In the genomic region with DNA sequence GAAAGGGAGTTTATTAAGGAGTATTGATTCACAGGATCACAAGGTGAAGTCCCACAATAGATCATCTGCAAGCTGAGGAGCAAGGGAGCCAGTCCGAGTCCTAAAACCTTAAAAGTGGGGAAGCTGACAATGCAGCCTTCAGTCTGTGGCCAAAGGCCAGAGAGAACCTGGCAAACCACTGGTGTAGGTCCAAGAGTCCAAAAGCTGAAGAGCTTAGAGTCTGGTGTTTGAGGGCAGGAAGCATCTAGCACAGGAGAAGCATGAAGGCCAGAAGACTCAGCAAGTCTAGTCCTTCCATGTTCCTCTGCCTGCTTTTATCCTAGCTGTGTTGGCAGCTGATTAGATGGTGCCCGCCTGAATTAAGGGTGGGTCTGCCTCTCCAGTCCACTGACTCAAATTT, we compare ENCODE assay signal across 11 cellular contexts.
"Had no signal": no experiment of that assay in that cellular context is flagged by ENCODE, and none has a peak within 500 bp of the region (broad histone marks: within the 10 kb centered on the region; RNA-seq: fewer than 3 reads in every experiment).

No MANE protein-coding gene starts in this region.

- H3K9me3 ChIP-seq: HAP-1 had no signal

- H3K27ac ChIP-seq: GM23248 had no signal

- H3K4me3 Mint-ChIP-seq: GM23338, H9, HFFc6 had no signal

- H3K4me1 ChIP-seq: HAP-1 had no signal

- FAIRE-seq: H1, H54 had no signal

- DNase-seq: GM23248, GOT3, H7, H9, HCEC 1CT, HFFc6 had no signal

- H3K9ac ChIP-seq: GM23248 had no signal

- H3K27ac Mint-ChIP-seq: GM23338, H9, HFFc6 had no signal

- H2AFZ ChIP-seq: GM23248, GM23338 had no signal

- ATAC-seq: GM23338, HCT116 had no signal

- H3K4me2 ChIP-seq: GM23338 had no signal

- H3K36me3 ChIP-seq: HAP-1 had no signal

- H3K4me3 ChIP-seq: GM23248, GM23338, HAP-1 had no signal
